7 cellular contexts compared by ENCODE assay signal in the genomic region with DNA sequence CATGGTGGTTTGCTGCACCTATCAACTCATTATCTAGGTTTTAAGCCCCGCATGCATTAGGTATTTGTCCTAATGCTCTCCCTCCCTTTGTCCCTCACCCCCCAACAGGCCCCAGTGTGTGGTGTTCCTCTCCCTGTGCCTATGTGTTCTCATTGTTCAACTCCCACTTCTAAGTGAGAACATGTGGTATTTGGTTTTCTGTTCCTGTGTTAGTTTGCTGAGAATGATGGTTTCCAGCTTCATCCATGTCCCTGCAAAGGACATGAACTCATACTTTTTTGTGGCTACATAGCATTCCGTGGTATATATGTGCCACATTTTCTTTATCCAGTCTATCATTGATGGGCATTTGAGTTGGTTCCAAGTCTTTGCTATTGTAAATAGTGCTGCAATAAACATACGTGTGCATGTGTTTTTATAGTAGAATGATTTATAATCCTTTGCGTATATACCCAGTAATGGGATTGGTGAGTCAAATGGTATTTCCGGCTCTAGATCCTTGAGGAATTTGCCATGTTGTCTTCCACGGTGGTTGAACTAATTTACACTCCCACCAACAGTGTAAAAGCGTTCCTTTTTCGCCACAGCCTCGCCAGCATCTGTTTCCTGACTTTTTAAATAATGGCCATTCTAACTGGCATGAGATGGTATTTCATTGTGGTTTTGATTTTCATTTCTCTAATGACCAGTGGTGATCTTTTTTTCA.
DNase-seq lines count a peak whose midpoint lies in the region; ATAC-seq and TF ChIP-seq lines count a peak whose summit lies in the region.
"Not testable (repeated sequence)": the region's sequence is repeated elsewhere in the genome, so short reads cannot be mapped to it uniquely, and the experiment has no call there.

No MANE protein-coding gene starts in this region.

- dilution Hi-C loops in IMR-90 (cut with HindIII; ENCODE audit: low sequenced_read_pairs, unreplicated experiment): not testable (repeated sequence)

- not testable (repeated sequence) for TF ChIP-seq POLR2A in IMR-90 (IDR thresholded peaks at IDR 0.05; ENCODE audit: low read depth, low read length)

- H3K79me1 ChIP-seq in IMR-90 (ENCODE audit: low read depth in 1 of 2, low read length in 2 of 2): not testable (repeated sequence)

- not testable (repeated sequence) for H3K4me2 ChIP-seq in GM23248 (ENCODE audit: unreplicated experiment); IMR-90 (ENCODE audit: low read depth, low read length)

- not testable (repeated sequence) for H3K9me3 ChIP-seq in GM23248 (ENCODE audit: low read depth); IMR-90 (ENCODE audit: control insufficient read depth, insufficient read depth, low read length); SJCRH30 (replicated peaks)

- not testable (repeated sequence) for H4K20me1 ChIP-seq in GM23248 (ENCODE audit: insufficient read depth); IMR-90 (ENCODE audit: insufficient read depth, low read length)

- not testable (repeated sequence) for H3K56ac ChIP-seq in IMR-90 (ENCODE audit: extremely low read depth, insufficient read depth, low read length)

- not testable (repeated sequence) for H3K14ac ChIP-seq in IMR-90 (replicated peaks; ENCODE audit: low read depth, low read length)

- not testable (repeated sequence) for H3K4me3 ChIP-seq in AG10803 (ENCODE audit: low read length); GM23248; IMR-90 (ENCODE audit: insufficient read depth, low read depth, low read length); astrocyte of the spinal cord (ENCODE audit: low read depth, low read length); fibroblast of mammary gland (ENCODE audit: control insufficient read depth, low read depth, low read length)
- H3K4me3 ChIP-seq in SJCRH30: peak overlapping the region; percentile 11

- H3F3A ChIP-seq in GM23248 (ENCODE audit: insufficient read depth): not testable (repeated sequence)

- not testable (repeated sequence) for TF ChIP-seq CTCF in AG10803 (conservative IDR thresholded peaks at IDR 0.05; ENCODE audit: low read length); IMR-90 (conservative IDR thresholded peaks at IDR 0.05; ENCODE audit: low read depth, low read length); astrocyte of the spinal cord (IDR thresholded peaks at IDR 0.05; ENCODE audit: low read depth, low read length); fibroblast of mammary gland (conservative IDR thresholded peaks at IDR 0.05; ENCODE audit: control insufficient read depth, insufficient read depth, low read depth, low read length)

- intact Hi-C loops in IMR-90 (cut with micrococcal nuclease): not testable (repeated sequence)

- not testable (repeated sequence) for H3K9ac ChIP-seq in GM23248; IMR-90 (ENCODE audit: low read depth, low read length)

- TF ChIP-seq RAD21 in IMR-90 (IDR thresholded peaks at IDR 0.05; ENCODE audit: low read length): not testable (repeated sequence)

- H3K4me1 ChIP-seq in GM23248 (ENCODE audit: insufficient read depth); IMR-90 (ENCODE audit: control insufficient read depth, insufficient read depth, low read length): not testable (repeated sequence)
- peaks cover 18% of the 10 kb centered on the region for H3K4me1 ChIP-seq in SJCRH30

- H2BK20ac ChIP-seq in IMR-90 (ENCODE audit: low read depth, low read length): peak overlapping the region; percentile 80; the same call in 1 of the 2 replicates

- not testable (repeated sequence) for H3K36me3 ChIP-seq in GM23248 (ENCODE audit: low read depth); IMR-90 (ENCODE audit: control insufficient read depth, insufficient read depth, low read length); SJCRH30

- WGBS in GM23248 (ENCODE audit: low coverage in 1 of 2, low lambda C conversion rate in 2 of 2, missing lambda C conversion rate in 2 of 2), 2 experiments: 40 to 42% methylated on average over 8 to 9 of the region's 9 CpGs
- no CpG with 5 or more reads among the region's 9 CpGs for WGBS in IMR-90 (ENCODE audit: extremely low coverage in 2 of 2, insufficient read length in 1 of 2), 2 experiments

- H3K18ac ChIP-seq in IMR-90 (ENCODE audit: low read depth, low read length): not testable (repeated sequence)

- not testable (repeated sequence) for H4K91ac ChIP-seq in IMR-90 (ENCODE audit: insufficient read depth, low read depth, low read length)

- peak overlapping the region; percentile 39 for H2BK5ac ChIP-seq in IMR-90 (ENCODE audit: low read depth, low read length, poor library complexity, severe bottlenecking)

- H3K27me3 ChIP-seq in GM23248 (replicated peaks; ENCODE audit: insufficient read depth); IMR-90 (ENCODE audit: control insufficient read depth, insufficient read depth, low read length); SJCRH30: not testable (repeated sequence)

- CTCF ChIA-PET in IMR-90 (lab: Yijun Ruan, JAX): interaction anchor here (1.5 kb wide), 1 partner anchor 10 kb away, joined by 4 read pairs; no protein-coding TSS in a partner anchor

- H4K5ac ChIP-seq in IMR-90 (ENCODE audit: low read depth, low read length): not testable (repeated sequence)

- not testable (repeated sequence) for H3K79me2 ChIP-seq in GM23248 (ENCODE audit: insufficient read depth)

- not testable (repeated sequence) for H2AFZ ChIP-seq in GM23248; IMR-90 (replicated peaks; ENCODE audit: low read length, poor library complexity)

- H2AK9ac ChIP-seq in IMR-90 (replicated peaks; ENCODE audit: low read depth, low read length, poor library complexity): not testable (repeated sequence)

- not testable (repeated sequence) for H3K9me2 ChIP-seq in GM23248 (ENCODE audit: insufficient read depth)

- peak overlapping the region; percentile 73; the same call in 1 of the 2 replicates for H2AK5ac ChIP-seq in IMR-90 (ENCODE audit: low read depth, low read length)

- H4K8ac ChIP-seq in IMR-90 (ENCODE audit: low read depth in 2 of 2, low read length in 2 of 2): 0 out of 4 replicates have a peak overlapping the region, but pooled peaks of 1 of the 2 experiments have one; percentile 33

- H3K4ac ChIP-seq in IMR-90 (ENCODE audit: low read depth, low read length): peak overlapping the region; percentile 10; the same call in 1 of the 2 replicates

- ATAC-seq in IMR-90 (ENCODE audit: low read depth): not testable (repeated sequence)

- peak overlapping the region; percentile 32; the same call in 1 of the 2 replicates for H2BK120ac ChIP-seq in IMR-90 (ENCODE audit: low read depth, low read length)

- H3K27ac ChIP-seq in GM23248: not testable (repeated sequence)
- H3K27ac ChIP-seq in IMR-90 (ENCODE audit: insufficient read depth, low read length): peak overlapping the region; percentile 9; the same call in 1 of the 2 replicates
- peak overlapping the region; percentile 73 for H3K27ac ChIP-seq in SJCRH30

- not testable (repeated sequence) for H3K9me1 ChIP-seq in IMR-90 (ENCODE audit: insufficient read depth, low read length)

- BruUV-seq in IMR-90 (replicated peaks; lab: Mats Ljungman, UMichigan): not testable (repeated sequence)

- POLR2A ChIA-PET in IMR-90 (lab: Charles Lee; ENCODE audit: unreplicated experiment): not testable (repeated sequence)

- peak overlapping the region; percentile 73; the same call in 1 of the 2 replicates for H3K23ac ChIP-seq in IMR-90 (ENCODE audit: low read depth, low read length)

- in situ Hi-C loops in GM23248 (cut with MboI); IMR-90 (cut with MboI; ENCODE audit: low sequenced_read_pairs); astrocyte of the spinal cord (cut with HindIII; ENCODE audit: low sequenced_read_pairs): not testable (repeated sequence)

- H2BK15ac ChIP-seq in IMR-90 (ENCODE audit: low read depth, low read length): not testable (repeated sequence)

- DNase-seq in AG10803 (ENCODE audit: low read depth) (peak; percentile 97), GM23248 (peak; percentile 37), IMR-90 (peak; percentile 63), SJCRH30 (peak; percentile 70 to 79), astrocyte of the spinal cord (ENCODE audit: low read depth, low spot score) (peak; percentile 53), fibroblast of mammary gland (ENCODE audit: low read depth) (peak; percentile 39), iris pigment epithelial cell (ENCODE audit: low read depth) (peak; percentile 62)

Comparison
In these comparisons a context has a peak if more than half of its experiments do, and no peak if none do; other contexts are left out.
1. DNase-seq: peak in every context shown above with its lines; median percentile 97 in AG10803; 74 in SJCRH30; 63 in IMR-90; 62 in iris pigment epithelial cell; 53 in astrocyte of the spinal cord; 39 in fibroblast of mammary gland; 37 in GM23248.